1 cellular context compared by ENCODE assay signal in the genomic region with DNA sequence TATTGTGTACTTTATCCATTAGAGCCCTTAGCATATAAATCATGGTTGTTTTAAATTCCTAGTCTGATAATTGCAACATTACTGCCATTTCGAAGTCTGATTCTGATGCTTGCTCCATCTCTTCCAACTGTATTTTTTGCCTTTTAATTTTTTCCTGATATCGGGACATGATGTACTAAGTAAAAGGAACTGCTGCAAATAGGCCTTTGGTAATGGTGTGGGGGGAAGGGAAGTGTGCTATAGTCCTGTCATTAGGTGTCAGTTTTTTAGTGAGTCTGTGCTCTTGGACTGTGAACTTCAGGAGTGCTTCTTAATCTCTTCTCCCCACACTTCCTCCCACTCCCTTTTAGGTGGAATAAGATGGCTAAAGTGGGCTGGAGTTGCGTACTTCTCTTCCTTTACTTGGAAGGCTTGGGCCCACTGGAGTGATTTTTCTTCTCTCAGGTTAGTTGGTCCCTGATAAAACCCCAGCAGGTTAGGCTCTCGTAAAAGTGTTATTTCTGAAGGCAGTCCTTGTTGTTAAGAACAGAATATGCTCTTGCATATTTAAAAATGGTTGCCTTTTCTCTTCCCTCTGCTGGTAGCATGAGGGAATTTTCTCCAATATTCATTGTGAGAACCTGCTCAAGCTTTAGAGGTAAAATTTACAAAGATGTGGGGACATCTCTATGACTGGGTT.
TF ChIP-seq lines count a peak whose summit lies in the region.

No MANE protein-coding gene starts in this region.

TF ChIP-seq in HepG2, 621 proteins besides CTCF, POLR2A, EP300 and RAD21 (continued from another document):
- TF ChIP-seq YY1 (IDR thresholded peaks at IDR 0.05; ENCODE audit: insufficient read depth, insufficient replicate concordance, low read depth, low read length) (peak; percentile 47), SMC3 (IDR thresholded peaks at IDR 0.05; ENCODE audit: low read length) (peak; percentile 67; the same call in 1 of the 2 replicates)
TF ChIP-seq in HepG2: peak in this region for 4.
